In the genomic region with DNA sequence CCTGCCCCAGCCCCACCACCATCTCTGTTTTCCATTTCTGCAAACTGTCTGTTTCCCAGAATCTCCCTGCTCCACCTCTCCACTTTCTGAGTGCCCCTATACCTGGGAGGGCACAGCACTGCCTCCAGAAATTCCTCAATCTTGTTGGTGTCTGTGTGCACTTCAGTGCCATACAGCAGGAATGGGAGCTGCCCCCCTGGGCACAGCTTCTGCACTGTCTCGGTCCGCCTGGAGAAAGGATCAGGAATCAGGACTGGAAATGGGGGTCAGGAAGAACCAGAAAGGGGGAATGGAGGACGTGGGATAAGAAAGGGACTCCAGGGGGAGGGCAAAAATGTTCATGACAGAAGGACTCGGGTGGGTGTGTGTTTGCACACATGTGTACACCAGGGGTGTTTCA, we compare ENCODE assay signal across 8 cellular contexts. TPM values are rescaled to one million over a fixed set of nuclear protein-coding genes. Genes with fewer than 3 reads are reported as not detected.
DNase-seq lines count a peak whose midpoint lies in the region; ATAC-seq, FAIRE-seq and TF ChIP-seq lines count a peak whose summit lies in the region.
"Had no signal": no experiment of that assay in that cellular context is flagged by ENCODE, and none has a peak within 500 bp of the region (broad histone marks: within the 10 kb centered on the region; RNA-seq: fewer than 3 reads in every experiment).

No MANE protein-coding gene starts in this region.

- CTCF ChIA-PET in activated CD8-positive, alpha-beta memory T cell treated with anti-CD3 and anti-CD28 coated beads, Interleukin-2, amount 10 ng/mL, durations not matched to agents 7 days and 5 days (lab: Charles Lee), result interaction anchor here (2.0 to 5.3 kb wide), 2 partner anchors 36 to 98 kb away, joined by 8 to 51 read pairs; no protein-coding TSS in a partner anchor
- CTCF ChIA-PET in endothelial cell of umbilical vein (lab: Charles Lee), result interaction anchor here (1.0 kb wide), 2 partner anchors 62 to 96 kb away, joined by 3 read pairs; a partner anchor contains a TSS

- dilution Hi-C loops in endothelial cell of umbilical vein (cut with MboI; ENCODE audit: extremely low pct_ligation_motif_present, low sequenced_read_pairs), result no loop called here

- no peaks in the 10 kb centered on the region for H3K9me1 ChIP-seq in endothelial cell of umbilical vein (replicated peaks; ENCODE audit: control insufficient read depth, extremely low read depth, insufficient read depth, low read length)

- TF ChIP-seq CTCF in endothelial cell of umbilical vein (IDR thresholded peaks at IDR 0.05; ENCODE audit: extremely low read depth in 1 of 2, insufficient read depth in 1 of 2, low read depth in 1 of 2, low read length in 2 of 2), result no peak

- H3K9me3 ChIP-seq in endothelial cell of umbilical vein (replicated peaks; ENCODE audit: control insufficient read depth, insufficient read depth, low read length), result no peaks in the 10 kb centered on the region
- H3K9me3 ChIP-seq in stomach smooth muscle (ENCODE audit: control insufficient read depth in 2 of 2, low read length in 2 of 2), result no peaks in the 10 kb centered on the region

- H3K27me3 Mint-ChIP-seq in activated CD8-positive, alpha-beta memory T cell treated with anti-CD3 and anti-CD28 coated beads, Interleukin-2, amount 10 ng/mL, durations not matched to agents 7 days and 5 days, result no peaks in the 10 kb centered on the region

- peak overlapping the region; percentile 93 for H3K4me2 ChIP-seq in endothelial cell of umbilical vein (ENCODE audit: insufficient read depth, low read length)

- DNase-seq in activated CD8-positive, alpha-beta memory T cell treated with anti-CD3 and anti-CD28 coated beads, Interleukin-2, amount 10 ng/mL, durations not matched to agents 7 days and 5 days, result no peak
- no peak for DNase-seq in activated CD8-positive, alpha-beta memory T cell treated with anti-CD3 and anti-CD28 coated beads, Interleukin-2, amount 50 U/mL, for 48 hours
- DNase-seq in endothelial cell of umbilical vein (ENCODE audit: low read depth, low spot score), result no peak
- DNase-seq in urothelium cell line (ENCODE audit: low spot score), result no peak
- DNase-seq: aorta, NCI-H524 had no signal

- peaks cover 16 to 23% of the 10 kb centered on the region in 2 experiments for H3K36me3 ChIP-seq in endothelial cell of umbilical vein (ENCODE audit: control insufficient read depth in 2 of 2, extremely low read depth in 1 of 2, insufficient read depth in 2 of 2, low read length in 2 of 2)
- peaks cover 19 to 21% of the 10 kb centered on the region in 2 donors for H3K36me3 ChIP-seq in stomach smooth muscle (ENCODE audit: control insufficient read depth in 2 of 2, insufficient read depth in 2 of 2, low read length in 2 of 2)

- H3K27me3 ChIP-seq in endothelial cell of umbilical vein (ENCODE audit: control insufficient read depth in 2 of 2, insufficient read depth in 2 of 2, low read length in 2 of 2) (no peaks in the 10 kb centered on the region), stomach smooth muscle (ENCODE audit: control insufficient read depth in 1 of 2, insufficient read depth in 2 of 2, low read length in 2 of 2) (no peaks in the 10 kb centered on the region)

- ATAC-seq in activated CD8-positive, alpha-beta memory T cell treated with anti-CD3 and anti-CD28 coated beads, Interleukin-2, amount 10 ng/mL, durations not matched to agents 7 days and 5 days, result no peak
- ATAC-seq in HG03280 (IDR thresholded peaks at IDR 0.05; ENCODE audit: unreplicated experiment), result no peak

- no peak overlapping the region for H2AFZ ChIP-seq in endothelial cell of umbilical vein (ENCODE audit: low read depth, low read length)

- POLR2A ChIA-PET in endothelial cell of umbilical vein (lab: Charles Lee), result interaction anchor here (1.0 kb wide), 1 partner anchor 94 kb away, joined by 3 read pairs; a partner anchor contains a TSS

- TF ChIP-seq POLR2A in endothelial cell of umbilical vein (IDR thresholded peaks at IDR 0.05; ENCODE audit: low read depth, low read length), result no peak

- H3K9me3 Mint-ChIP-seq in activated CD8-positive, alpha-beta memory T cell treated with anti-CD3 and anti-CD28 coated beads, Interleukin-2, amount 10 ng/mL, durations not matched to agents 7 days and 5 days (ENCODE audit: low read depth), result no peaks in the 10 kb centered on the region

- FAIRE-seq in endothelial cell of umbilical vein (lab: Jason Lieb, UNC) (no peak), urothelium cell line (lab: Jason Lieb, UNC) (no peak)

- H3K27ac ChIP-seq in endothelial cell of umbilical vein (ENCODE audit: insufficient read depth, low read depth, low read length), result peak overlapping the region; percentile 94
- H3K27ac ChIP-seq in stomach smooth muscle (ENCODE audit: low read length), result peak overlapping the region; percentile 86

- peak overlapping the region; percentile 96 for H3K27ac Mint-ChIP-seq in activated CD8-positive, alpha-beta memory T cell treated with anti-CD3 and anti-CD28 coated beads, Interleukin-2, amount 10 ng/mL, durations not matched to agents 7 days and 5 days

- BruUV-seq in endothelial cell of umbilical vein (replicated peaks; lab: Mats Ljungman, UMichigan), result no TSS peak

- peaks cover 47% of the 10 kb centered on the region for H3K36me3 Mint-ChIP-seq in activated CD8-positive, alpha-beta memory T cell treated with anti-CD3 and anti-CD28 coated beads, Interleukin-2, amount 10 ng/mL, durations not matched to agents 7 days and 5 days

- H3K4me3 ChIP-seq in endothelial cell of umbilical vein (replicated peaks in 1 of 3; ENCODE audit: insufficient read depth in 1 of 3, low read depth in 1 of 3, low read length in 3 of 3) (peak overlapping the region in 1 of 3 experiments; percentile 98), stomach smooth muscle (ENCODE audit: low read length in 2 of 2) (no peak overlapping the region)

- peaks cover 64% of the 10 kb centered on the region for H3K4me1 Mint-ChIP-seq in activated CD8-positive, alpha-beta memory T cell treated with anti-CD3 and anti-CD28 coated beads, Interleukin-2, amount 10 ng/mL, durations not matched to agents 7 days and 5 days

- intact Hi-C loops in endothelial cell of umbilical vein (cut with micrococcal nuclease), result loop anchor here (1.0 to 10.0 kb wide), 2 partner anchors 94 to 189 kb away; a partner anchor contains a TSS

- H4K20me1 ChIP-seq in endothelial cell of umbilical vein (replicated peaks; ENCODE audit: control insufficient read depth, extremely low read depth, insufficient read depth, low read length), result no peaks in the 10 kb centered on the region

- peak overlapping the region; percentile 96 for H3K9ac ChIP-seq in endothelial cell of umbilical vein (replicated peaks; ENCODE audit: extremely low read depth, insufficient read depth, low read length)
- peak overlapping the region in 1 of 2 donors; percentile 82 for H3K9ac ChIP-seq in stomach smooth muscle (ENCODE audit: low read length in 2 of 2)

- H3K4me3 Mint-ChIP-seq in activated CD8-positive, alpha-beta memory T cell treated with anti-CD3 and anti-CD28 coated beads, Interleukin-2, amount 10 ng/mL, durations not matched to agents 7 days and 5 days, result peak overlapping the region; percentile 91

- peaks cover 41% of the 10 kb centered on the region for H3K79me2 ChIP-seq in endothelial cell of umbilical vein (ENCODE audit: control insufficient read depth, insufficient read depth, low read length)

- peaks cover 37% of the 10 kb centered on the region for H3K4me1 ChIP-seq in endothelial cell of umbilical vein (ENCODE audit: control insufficient read depth, extremely low read depth, insufficient read depth, low read length)
- peaks cover 46% of the 10 kb centered on the region for H3K4me1 ChIP-seq in stomach smooth muscle (ENCODE audit: control insufficient read depth, insufficient read depth, low read length)

RNA-seq across cellular contexts. Expression of a gene that starts 2.6 kb away (rescaled TPM):
- 100 to 1,000 TPM; 544 to 561 TPM for total RNA-seq in activated CD8-positive, alpha-beta memory T cell treated with anti-CD3 and anti-CD28 coated beads, Interleukin-2, amount 10 ng/mL, durations not matched to agents 7 days and 5 days
- 535 and 543 TPM in 2 replicates for total RNA-seq in endothelial cell of umbilical vein
- polyA plus RNA-seq in endothelial cell of umbilical vein, result 569 and 578 TPM in 2 replicates
- 774 and 904 TPM in 2 replicates for polyA plus RNA-seq in endothelial cell of umbilical vein (2011; cell fraction: cytosol; rRNA removed)
- 288 and 289 TPM in 2 replicates for polyA plus RNA-seq in endothelial cell of umbilical vein (2011; cell fraction: nucleus; rRNA removed)
- polyA plus RNA-seq in endothelial cell of umbilical vein (2012), result 434 and 609 TPM in 2 replicates
- polyA minus RNA-seq in endothelial cell of umbilical vein, result 395 and 455 TPM in 2 replicates
- 180 TPM for polyA minus RNA-seq in endothelial cell of umbilical vein (2011; cell fraction: cytosol; rRNA and poly(A)+ RNA removed)
- 60.9 and 61.1 TPM in 2 replicates for polyA minus RNA-seq in endothelial cell of umbilical vein (2011; cell fraction: nucleus; rRNA and poly(A)+ RNA removed)

RNA-seq across cellular contexts. Expression of a gene that starts 4.6 kb away (rescaled TPM):
- 10 to 100 TPM; 13.6 to 23.4 TPM for total RNA-seq in activated CD8-positive, alpha-beta memory T cell treated with anti-CD3 and anti-CD28 coated beads, Interleukin-2, amount 10 ng/mL, durations not matched to agents 7 days and 5 days
- 109 and 116 TPM in 2 replicates for total RNA-seq in endothelial cell of umbilical vein
- 168 and 176 TPM in 2 replicates for polyA plus RNA-seq in endothelial cell of umbilical vein
- 123 and 137 TPM in 2 replicates for polyA plus RNA-seq in endothelial cell of umbilical vein (2011; cell fraction: cytosol; rRNA removed)
- 68.2 and 76.5 TPM in 2 replicates for polyA plus RNA-seq in endothelial cell of umbilical vein (2011; cell fraction: nucleus; rRNA removed)
- 89.3 and 119 TPM in 2 replicates for polyA plus RNA-seq in endothelial cell of umbilical vein (2012)
- 49.6 and 63.3 TPM in 2 replicates for polyA minus RNA-seq in endothelial cell of umbilical vein
- polyA minus RNA-seq in endothelial cell of umbilical vein (2011; cell fraction: cytosol; rRNA and poly(A)+ RNA removed), result 7.1 TPM
- polyA minus RNA-seq in endothelial cell of umbilical vein (2011; cell fraction: nucleus; rRNA and poly(A)+ RNA removed), result 14.0 and 23.2 TPM in 2 replicates

RNA-seq across cellular contexts. Expression of a gene that starts 6.1 kb away (rescaled TPM):
- total RNA-seq in activated CD8-positive, alpha-beta memory T cell treated with anti-CD3 and anti-CD28 coated beads, Interleukin-2, amount 10 ng/mL, durations not matched to agents 7 days and 5 days, result 100 to 1,000 TPM in 1 of 2 experiments, 10 to 100 TPM in 1; 75.6 to 109 TPM
- total RNA-seq in endothelial cell of umbilical vein, result 43.2 and 43.8 TPM in 2 replicates
- 24.5 and 27.1 TPM in 2 replicates for polyA plus RNA-seq in endothelial cell of umbilical vein
- 10.8 and 11.3 TPM in 2 replicates for polyA plus RNA-seq in endothelial cell of umbilical vein (2011; cell fraction: cytosol; rRNA removed)
- polyA plus RNA-seq in endothelial cell of umbilical vein (2011; cell fraction: nucleus; rRNA removed), result 188 and 214 TPM in 2 replicates
- 7.4 TPM in 2 replicates for polyA plus RNA-seq in endothelial cell of umbilical vein (2012)
- 42.2 and 53.3 TPM in 2 replicates for polyA minus RNA-seq in endothelial cell of umbilical vein
- polyA minus RNA-seq in endothelial cell of umbilical vein (2011; cell fraction: cytosol; rRNA and poly(A)+ RNA removed), result 13.4 TPM
- polyA minus RNA-seq in endothelial cell of umbilical vein (2011; cell fraction: nucleus; rRNA and poly(A)+ RNA removed), result 57.2 and 101 TPM in 2 replicates

RNA-seq across cellular contexts. Expression of a gene that starts 10.6 kb away (rescaled TPM):
- under 1 TPM; 0.20 to 0.33 TPM for total RNA-seq in activated CD8-positive, alpha-beta memory T cell treated with anti-CD3 and anti-CD28 coated beads, Interleukin-2, amount 10 ng/mL, durations not matched to agents 7 days and 5 days
- total RNA-seq in endothelial cell of umbilical vein, result not detected in 2 replicates
- polyA plus RNA-seq in endothelial cell of umbilical vein, result not detected in 2 replicates
- not detected in 2 replicates for polyA plus RNA-seq in endothelial cell of umbilical vein (2011; cell fraction: cytosol; rRNA removed)
- polyA plus RNA-seq in endothelial cell of umbilical vein (2011; cell fraction: nucleus; rRNA removed), result not detected in 2 replicates
- polyA plus RNA-seq in endothelial cell of umbilical vein (2012), result 0.08 and 0.21 TPM in 2 replicates
- polyA minus RNA-seq in endothelial cell of umbilical vein, result not detected in 2 replicates
- not detected for polyA minus RNA-seq in endothelial cell of umbilical vein (2011; cell fraction: cytosol; rRNA and poly(A)+ RNA removed)
- not detected in 2 replicates for polyA minus RNA-seq in endothelial cell of umbilical vein (2011; cell fraction: nucleus; rRNA and poly(A)+ RNA removed)
- polyA plus RNA-seq: aorta had no signal

RNA-seq across cellular contexts. Expression of a gene that starts 12.2 kb away (rescaled TPM):
- total RNA-seq in activated CD8-positive, alpha-beta memory T cell treated with anti-CD3 and anti-CD28 coated beads, Interleukin-2, amount 10 ng/mL, durations not matched to agents 7 days and 5 days, result not detected
- total RNA-seq in endothelial cell of umbilical vein, result 0.35 TPM in 1 of 2 replicates, not detected in the other
- polyA plus RNA-seq in endothelial cell of umbilical vein, result 0.33 and 0.41 TPM in 2 replicates
- 0.14 TPM in 1 of 2 replicates, not detected in the other for polyA plus RNA-seq in endothelial cell of umbilical vein (2011; cell fraction: cytosol; rRNA removed)
- polyA plus RNA-seq in endothelial cell of umbilical vein (2011; cell fraction: nucleus; rRNA removed), result 1.6 and 1.8 TPM in 2 replicates
- 0.19 TPM in 1 of 2 replicates, not detected in the other for polyA plus RNA-seq in endothelial cell of umbilical vein (2012)
- not detected in 2 replicates for polyA minus RNA-seq in endothelial cell of umbilical vein
- polyA minus RNA-seq in endothelial cell of umbilical vein (2011; cell fraction: cytosol; rRNA and poly(A)+ RNA removed), result not detected
- polyA minus RNA-seq in endothelial cell of umbilical vein (2011; cell fraction: nucleus; rRNA and poly(A)+ RNA removed), result 0.67 TPM in 2 replicates
- total RNA-seq: aorta had no signal
- polyA plus RNA-seq: aorta had no signal
